In the genomic region with DNA sequence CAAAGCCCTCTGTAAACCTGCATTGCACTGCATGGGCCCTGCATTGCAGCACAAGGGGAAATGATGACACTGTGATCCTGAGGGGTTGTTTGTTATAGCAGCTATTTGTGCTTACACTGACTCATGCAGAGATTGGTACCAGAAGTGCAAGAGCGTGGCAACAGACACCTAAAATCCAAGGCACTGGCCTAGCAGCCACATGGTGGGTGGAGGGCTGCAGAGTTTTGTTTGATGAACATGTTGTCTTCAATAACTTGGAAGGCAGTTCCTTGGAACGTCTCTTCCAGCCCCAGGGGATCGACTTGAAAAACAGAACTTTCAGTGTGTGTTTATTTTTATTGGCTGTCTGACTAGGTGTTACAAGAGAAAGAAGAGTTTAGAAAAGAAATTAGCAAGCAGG, we compare ENCODE assay signal across 15 cellular contexts. TPM values are rescaled to one million over a fixed set of nuclear protein-coding genes. Genes with fewer than 3 reads are reported as not detected.
A peak's percentile ranks its signal among the peaks of the same experiment; 100 is the strongest.
DNase-seq lines count a peak whose midpoint lies in the region; ATAC-seq, FAIRE-seq and TF ChIP-seq lines count a peak whose summit lies in the region.
"Had no signal": no experiment of that assay in that cellular context is flagged by ENCODE, and none has a peak within 500 bp of the region (broad histone marks: within the 10 kb centered on the region; RNA-seq: fewer than 3 reads in every experiment).

No MANE protein-coding gene starts in this region.

- intact Hi-C loops in HCT116 (cut with micrococcal nuclease) = no loop called here

- DNase-seq in HCT116 (ENCODE audit: low read depth, low spot score) (no peak), RPMI7951 (ENCODE audit: low read depth) (peak; percentile 50), fibroblast of the aortic adventitia (ENCODE audit: low read depth) (peak; percentile 40), H54 (ENCODE audit: insufficient read length, low spot score) (no peak), NCI-H526 (lab: John Stamatoyannopoulos, UW) (no peak), occipital lobe (lab: John Stamatoyannopoulos, UW) (no peak)
- DNase-seq: CD4-positive, alpha-beta memory T cell; foreskin melanocyte; mesendoderm; MV-4-11; small intestine; stimulated activated naive CD4-positive, alpha-beta T cell treated with Interleukin-2 at 50 U/mL for 16 hours had no signal

- peaks cover 20 to 27% of the 10 kb centered on the region in 2 experiments for H3K4me1 ChIP-seq in HCT116 (ENCODE audit: control insufficient read depth in 1 of 2, insufficient read depth in 2 of 2, low read length in 2 of 2)
- peaks cover 10 to 20% (median 17%) of the 10 kb centered on the region in 3 donors for H3K4me1 ChIP-seq in skeletal muscle tissue (ENCODE audit: control insufficient read depth in 3 of 3, insufficient read depth in 3 of 3, low read length in 3 of 3)

- H4K20me1 ChIP-seq in HCT116 (ENCODE audit: insufficient read depth) = no peaks in the 10 kb centered on the region

- peak overlapping the region; percentile 75 for H3K4me2 ChIP-seq in HCT116 (ENCODE audit: low read length)

- POLR2A ChIA-PET in HCT116 (lab: Charles Lee) = no interaction called here

- CTCF ChIA-PET in HCT116 (lab: Charles Lee) = no interaction called here

- H3K27ac ChIP-seq in HCT116 (ENCODE audit: low read depth, low read length) = peak overlapping the region; percentile 69; the same call in 1 of the 2 replicates
- H3K27ac ChIP-seq in skeletal muscle tissue (ENCODE audit: low read depth, low read length) = peak overlapping the region; percentile 42
- H3K27ac ChIP-seq: neutrophil had no signal

- TF ChIP-seq CTCF in HCT116 (IDR thresholded peaks at IDR 0.05 in 2 of 3, conservative IDR thresholded peaks at IDR 0.05 in 1 of 3; ENCODE audit: borderline replicate concordance in 1 of 3, insufficient read depth in 1 of 3, low read depth in 2 of 3, low read length in 2 of 3) = no peak
- TF ChIP-seq CTCF in fibroblast of the aortic adventitia (IDR thresholded peaks at IDR 0.05; ENCODE audit: insufficient read depth, low read length) = no peak

- FAIRE-seq in H54 (lab: Jason Lieb, UNC) = no peak
- FAIRE-seq: small intestine had no signal

- H3K79me2 ChIP-seq in HCT116 (ENCODE audit: insufficient read depth, low read length) = no peaks in the 10 kb centered on the region

- no peaks in the 10 kb centered on the region for H3K9me2 ChIP-seq in HCT116 (ENCODE audit: insufficient read depth)

- no peaks in the 10 kb centered on the region for H3K27me3 ChIP-seq in HCT116 (ENCODE audit: insufficient read depth, low read length)
- H3K27me3 ChIP-seq in skeletal muscle tissue (ENCODE audit: control insufficient read depth in 3 of 3, insufficient read depth in 3 of 3, low read length in 3 of 3) = peaks cover 0 to 11% (median 6%) of the 10 kb centered on the region in 3 donors

- H3K36me3 ChIP-seq in HCT116 (ENCODE audit: control insufficient read depth in 1 of 2, insufficient read depth in 2 of 2, low read length in 2 of 2) (no peaks in the 10 kb centered on the region), skeletal muscle tissue (ENCODE audit: control insufficient read depth in 3 of 3, insufficient read depth in 3 of 3, low read length in 3 of 3) (no peaks in the 10 kb centered on the region)
- H3K36me3 ChIP-seq: neutrophil had no signal

- no peak for ATAC-seq in HCT116

- H3K4me3 ChIP-seq in HCT116 (replicated peaks in 1 of 2; ENCODE audit: low read depth in 1 of 2, low read length in 2 of 2) (no peak overlapping the region), fibroblast of the aortic adventitia (ENCODE audit: low read depth, low read length) (no peak overlapping the region), skeletal muscle tissue (ENCODE audit: low read length in 3 of 3) (no peak overlapping the region)

- TF ChIP-seq POLR2A in HCT116 (IDR thresholded peaks at IDR 0.05; ENCODE audit: borderline replicate concordance, extremely low read depth, insufficient read depth, insufficient read length) (no peak), H54 (IDR thresholded peaks at IDR 0.05; ENCODE audit: low read depth, low read length) (no peak)

- H3K9ac ChIP-seq in HCT116 (ENCODE audit: low read length) (no peak overlapping the region), skeletal muscle tissue (ENCODE audit: low read depth in 1 of 3, low read length in 3 of 3) (no peak overlapping the region)

- BruUV-seq in HCT116 (replicated peaks; lab: Mats Ljungman, UMichigan) = no TSS peak

- RAD21 ChIA-PET in HCT116 (lab: Charles Lee; ENCODE audit: low non-redundant PET in 1 of 2, low total read pairs in 2 of 2, uncharacterized antibody in 2 of 2, unreplicated experiment in 2 of 2) = no interaction called here

- H3K9me3 ChIP-seq in HCT116 (ENCODE audit: control insufficient read depth in 1 of 2, insufficient read depth in 1 of 2, low read depth in 1 of 2, low read length in 2 of 2) = no peaks in the 10 kb centered on the region; a peak in 1 of 4 replicates
- peaks cover 0 to 3% (median 0%) of the 10 kb centered on the region in 3 donors for H3K9me3 ChIP-seq in skeletal muscle tissue (ENCODE audit: control insufficient read depth in 3 of 3, low read length in 3 of 3)
- H3K9me3 ChIP-seq: neutrophil had no signal

- TF ChIP-seq RAD21 in HCT116 (IDR thresholded peaks at IDR 0.05; ENCODE audit: low read depth) = no peak

- H2AFZ ChIP-seq in HCT116 (ENCODE audit: low read depth, low read length, poor library complexity, severe bottlenecking) = no peak overlapping the region

TF ChIP-seq in HCT116, 20 proteins besides CTCF, POLR2A, EP300 and RAD21 (continues in another document):
- TF ChIP-seq YY1 (IDR thresholded peaks at IDR 0.05; ENCODE audit: extremely low read depth, insufficient replicate concordance, low read depth, low read length) (no peak), SP1 (IDR thresholded peaks at IDR 0.05; ENCODE audit: low read depth) (no peak), EZH2phosphoT487 (IDR thresholded peaks at IDR 0.05; ENCODE audit: borderline replicate concordance) (no peak), JUND (IDR thresholded peaks at IDR 0.05) (no peak), TCF7L2 (IDR thresholded peaks at IDR 0.05; ENCODE audit: borderline replicate concordance, extremely low read depth, insufficient read depth, insufficient read length) (no peak), ZNF274 (IDR thresholded peaks at IDR 0.05; ENCODE audit: low read depth, low read length) (no peak), ZFX (IDR thresholded peaks at IDR 0.05) (no peak)
- TF ChIP-seq, protein P1, sequence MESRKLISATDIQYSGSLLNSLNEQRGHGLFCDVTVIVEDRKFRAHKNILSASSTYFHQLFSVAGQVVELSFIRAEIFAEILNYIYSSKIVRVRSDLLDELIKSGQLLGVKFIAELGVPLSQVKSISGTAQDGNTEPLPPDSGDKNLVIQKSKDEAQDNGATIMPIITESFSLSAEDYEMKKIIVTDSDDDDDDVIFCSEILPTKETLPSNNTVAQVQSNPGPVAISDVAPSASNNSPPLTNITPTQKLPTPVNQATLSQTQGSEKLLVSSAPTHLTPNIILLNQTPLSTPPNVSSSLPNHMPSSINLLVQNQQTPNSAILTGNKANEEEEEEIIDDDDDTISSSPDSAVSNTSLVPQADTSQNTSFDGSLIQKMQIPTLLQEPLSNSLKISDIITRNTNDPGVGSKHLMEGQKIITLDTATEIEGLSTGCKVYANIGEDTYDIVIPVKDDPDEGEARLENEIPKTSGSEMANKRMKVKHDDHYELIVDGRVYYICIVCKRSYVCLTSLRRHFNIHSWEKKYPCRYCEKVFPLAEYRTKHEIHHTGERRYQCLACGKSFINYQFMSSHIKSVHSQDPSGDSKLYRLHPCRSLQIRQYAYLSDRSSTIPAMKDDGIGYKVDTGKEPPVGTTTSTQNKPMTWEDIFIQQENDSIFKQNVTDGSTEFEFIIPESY (IDR thresholded peaks at IDR 0.05; ENCODE audit: extremely low read depth, insufficient replicate concordance, low read length) = no peak
- TF ChIP-seq, protein P2, sequence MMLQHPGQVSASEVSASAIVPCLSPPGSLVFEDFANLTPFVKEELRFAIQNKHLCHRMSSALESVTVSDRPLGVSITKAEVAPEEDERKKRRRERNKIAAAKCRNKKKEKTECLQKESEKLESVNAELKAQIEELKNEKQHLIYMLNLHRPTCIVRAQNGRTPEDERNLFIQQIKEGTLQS (IDR thresholded peaks at IDR 0.05) = no peak
- TF ChIP-seq, protein P3, sequence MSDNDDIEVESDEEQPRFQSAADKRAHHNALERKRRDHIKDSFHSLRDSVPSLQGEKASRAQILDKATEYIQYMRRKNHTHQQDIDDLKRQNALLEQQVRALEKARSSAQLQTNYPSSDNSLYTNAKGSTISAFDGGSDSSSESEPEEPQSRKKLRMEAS (IDR thresholded peaks at IDR 0.05) = no peak

RNA-seq across cellular contexts. Expression of a gene that starts 14.5 kb away (rescaled TPM):
- total RNA-seq in HCT116 (2021; ENCODE audit: unreplicated experiment) (not detected), fibroblast of the aortic adventitia (ENCODE audit: low replicate concordance) (not detected in 2 replicates), skeletal muscle tissue (1.0 TPM), occipital lobe (not detected)
- polyA plus RNA-seq in HCT116 (2012) = not detected in 2 replicates
- not detected in 2 replicates for total RNA-seq in RPMI7951 (2014; rRNA removed; shearing (Covaris generic))
- total RNA-seq: CD4-positive, alpha-beta memory T cell had no signal
- polyA plus RNA-seq: aorta; CD4-positive, alpha-beta memory T cell; small intestine had no signal

RNA-seq across cellular contexts. Expression of a gene that starts 22.6 kb away (rescaled TPM):
- total RNA-seq in HCT116 (2021; ENCODE audit: unreplicated experiment) = not detected
- not detected in 2 replicates for polyA plus RNA-seq in HCT116 (2012)
- not detected in 2 replicates for total RNA-seq in RPMI7951 (2014; rRNA removed; shearing (Covaris generic))
- not detected in 2 replicates for total RNA-seq in fibroblast of the aortic adventitia (ENCODE audit: low replicate concordance)
- total RNA-seq in skeletal muscle tissue = 5.2 TPM
- 1.1 TPM for total RNA-seq in occipital lobe

Comparison
In these comparisons a context has a peak if more than half of its experiments do, and no peak if none do; other contexts are left out.
1. DNase-seq: peak in RPMI7951 (single experiment) and fibroblast of the aortic adventitia (single experiment); none in HCT116 (single experiment), H54 (single experiment), NCI-H526 (0 of 2) and occipital lobe (single experiment).